Comparison of ENCODE assay signal across 10 cellular contexts in the genomic region with DNA sequence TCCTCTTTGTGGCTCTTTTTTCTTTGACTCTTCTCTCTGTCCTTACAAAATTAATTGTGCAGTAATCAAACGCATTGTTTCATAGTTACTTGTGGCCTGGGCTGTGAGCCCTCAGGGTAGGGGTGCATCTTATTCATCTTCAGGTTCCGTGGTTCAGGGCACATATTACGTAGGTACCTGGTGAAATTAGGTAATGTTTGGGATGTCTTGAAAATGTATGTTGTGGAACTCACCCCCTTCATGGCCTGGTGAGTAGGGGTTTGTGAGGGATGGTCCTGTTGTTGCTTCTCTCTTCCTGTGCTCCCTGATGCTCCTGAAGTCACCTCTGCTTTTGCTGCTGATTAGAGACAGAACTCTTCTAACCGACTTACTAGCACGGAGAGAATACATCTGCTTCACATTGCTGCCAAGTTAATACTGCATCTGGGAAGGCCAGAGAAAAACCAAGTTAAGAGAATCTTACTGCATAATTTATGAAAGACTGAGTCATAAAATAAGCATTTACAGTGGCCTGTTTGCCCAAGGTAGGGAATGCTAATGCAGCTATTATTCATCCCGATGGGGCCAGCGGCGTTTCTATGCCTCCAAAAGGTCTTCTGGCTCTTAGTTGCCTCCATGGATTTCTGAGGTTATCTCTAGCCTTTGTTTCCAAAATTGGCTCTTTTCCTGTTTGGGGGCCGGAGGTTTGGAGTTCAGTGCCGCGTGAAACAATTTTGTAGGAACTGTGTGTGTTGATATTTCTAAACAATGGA.
DNase-seq lines count a peak whose midpoint lies in the region; TF ChIP-seq lines count a peak whose summit lies in the region.
"Had no signal": no experiment of that assay in that cellular context is flagged by ENCODE, and none has a peak within 500 bp of the region (broad histone marks: within the 10 kb centered on the region; RNA-seq: fewer than 3 reads in every experiment).

No MANE protein-coding gene starts in this region.

- in situ Hi-C loops in G401 (cut with HindIII; ENCODE audit: low sequenced_read_pairs) = no loop called here

- no peaks in the 10 kb centered on the region for H3K27me3 ChIP-seq in Caco-2 (replicated peaks; ENCODE audit: control insufficient read depth, insufficient read depth, low read length)
- H3K27me3 ChIP-seq in MG63 = no peaks in the 10 kb centered on the region
- H3K27me3 ChIP-seq in testis = no peaks in the 10 kb centered on the region

- no peaks in the 10 kb centered on the region for H3K4me1 ChIP-seq in Caco-2
- H3K4me1 ChIP-seq in testis = peaks cover 12% of the 10 kb centered on the region

- H3K4me3 Mint-ChIP-seq in Caco-2 (ENCODE audit: unreplicated experiment) (no peak overlapping the region), osteocyte (ENCODE audit: unreplicated experiment) (peak overlapping the region; percentile 49)

- no peaks in the 10 kb centered on the region for H3K27me3 Mint-ChIP-seq in Caco-2 (ENCODE audit: insufficient read depth, unreplicated experiment)
- no peaks in the 10 kb centered on the region for H3K27me3 Mint-ChIP-seq in osteocyte (ENCODE audit: unreplicated experiment)

- no TSS peak for BruUV-seq in Caco-2 (replicated peaks; lab: Mats Ljungman, UMichigan)

- TF ChIP-seq POLR2A in testis (IDR thresholded peaks at IDR 0.05) = no peak

- peaks cover 2% of the 10 kb centered on the region; the same call in 1 of the 2 replicates for H3K9me3 ChIP-seq in Caco-2
- H3K9me3 ChIP-seq in MG63 = peaks cover 4% of the 10 kb centered on the region; the same call in 1 of the 2 replicates
- H3K9me3 ChIP-seq in testis = no peaks in the 10 kb centered on the region

- TF ChIP-seq CTCF in Caco-2 (IDR thresholded peaks at IDR 0.05; ENCODE audit: insufficient read depth in 1 of 2, low read depth in 1 of 2, low read length in 1 of 2, severe bottlenecking in 1 of 2, unreplicated experiment in 1 of 2) = no peak
- TF ChIP-seq CTCF in osteocyte (IDR thresholded peaks at IDR 0.05) = no peak
- no peak for TF ChIP-seq CTCF in testis (IDR thresholded peaks at IDR 0.05)

- no peak overlapping the region for H3K4me3 ChIP-seq in Caco-2 (ENCODE audit: low read depth, low read length)
- no peak overlapping the region for H3K4me3 ChIP-seq in MG63
- H3K4me3 ChIP-seq in testis = no peak overlapping the region

- POLR2A ChIA-PET in Caco-2 (lab: Charles Lee) = no interaction called here

- WGBS in testis, 2 donors = 56 to 57% methylated on average over 11 of the region's 11 CpGs

- CTCF ChIA-PET in Caco-2 (lab: Charles Lee) = interaction anchor here (1.1 kb wide), 1 partner anchor 17 kb away, joined by 3 read pairs; no protein-coding TSS in a partner anchor

- peak in 1 of 2 experiments; percentile 21 for DNase-seq in Caco-2
- DNase-seq in MG63 = peak; percentile 77
- peak; percentile 24 for DNase-seq in epithelial cell of prostate (ENCODE audit: low read depth, low spot score)
- DNase-seq in osteocyte (ENCODE audit: extremely low spot score, unreplicated experiment) = no peak
- DNase-seq in G401 (ENCODE audit: low spot score) = no peak
- no peak for DNase-seq in GF-D8 (lab: John Stamatoyannopoulos, UW)
- DNase-seq in testis = no peak
- no peak for DNase-seq in GDM1 (lab: John Stamatoyannopoulos, UW)
- DNase-seq: kidney, SW 1271 had no signal

- H3K36me3 ChIP-seq in Caco-2 (ENCODE audit: control insufficient read depth, insufficient read depth, low read length) (peaks cover 4% of the 10 kb centered on the region; the same call in 1 of the 2 replicates), MG63 (peaks cover 4% of the 10 kb centered on the region; the same call in 1 of the 2 replicates), testis (ENCODE audit: low read depth, missing control alignments) (no peaks in the 10 kb centered on the region)

- H3K36me3 Mint-ChIP-seq in Caco-2 (ENCODE audit: insufficient read depth, unreplicated experiment) (peaks cover 22% of the 10 kb centered on the region), osteocyte (ENCODE audit: unreplicated experiment) (peaks cover 6% of the 10 kb centered on the region)

- H3K27ac ChIP-seq in epithelial cell of prostate (peak overlapping the region; percentile 73), testis (no peak overlapping the region)

- no peaks in the 10 kb centered on the region for H3K9me3 Mint-ChIP-seq in Caco-2 (ENCODE audit: unreplicated experiment)
- no peaks in the 10 kb centered on the region for H3K9me3 Mint-ChIP-seq in osteocyte (ENCODE audit: unreplicated experiment)

- H3K27ac Mint-ChIP-seq in Caco-2 (ENCODE audit: unreplicated experiment) (peak overlapping the region; percentile 29), osteocyte (ENCODE audit: unreplicated experiment) (peak overlapping the region; percentile 95)

- intact Hi-C loops in Caco-2 (cut with micrococcal nuclease; ENCODE audit: unreplicated experiment) (no loop called here), testis (cut with DNase I; ENCODE audit: low total_unique reads) (no loop called here)

- H3K4me1 Mint-ChIP-seq in Caco-2 (ENCODE audit: low read depth, unreplicated experiment) (peaks cover 11% of the 10 kb centered on the region), osteocyte (ENCODE audit: unreplicated experiment) (peaks cover 60% of the 10 kb centered on the region)

Comparison
In these comparisons a context has a peak if more than half of its experiments do, and no peak if none do; other contexts are left out.
1. DNase-seq: peak in MG63 (single experiment) and epithelial cell of prostate (single experiment); none in osteocyte (single experiment), G401 (single experiment), GF-D8 (single experiment), testis (single experiment) and GDM1 (single experiment).